Comparison of ENCODE assay signal across 8 cellular contexts in genomic region chr2:151828143-151828889, GRCh38. TPM values are rescaled to one million over a fixed set of nuclear protein-coding genes. Genes with fewer than 3 reads are reported as not detected.
DNase-seq lines count a peak whose midpoint lies in the region; ATAC-seq and TF ChIP-seq lines count a peak whose summit lies in the region.

Gene ARL5A (minus strand): TSS chr2:151828421. CDS start chr2:151828176, 245 bp downstream.

- H3K27ac ChIP-seq in WERI-Rb-1: peak within 1 kb of the TSS; percentile 97
- H3K27ac ChIP-seq in mammary epithelial cell (ENCODE audit: insufficient read depth, low read depth, low read length): peak within 1 kb of the TSS; percentile 70
- peak within 1 kb of the TSS; percentile 74 for H3K27ac ChIP-seq in smooth muscle cell (ENCODE audit: low read depth)

- H3K9ac ChIP-seq in mammary epithelial cell (ENCODE audit: insufficient read depth, low read length) (peak within 1 kb of the TSS; percentile 87), smooth muscle cell (ENCODE audit: low read depth) (peak within 1 kb of the TSS; percentile 94)

- H3K36me3 ChIP-seq in WERI-Rb-1: peaks cover 7% of the 10 kb centered on the region
- H3K36me3 ChIP-seq in mammary epithelial cell (ENCODE audit: insufficient read depth, low read length): no peaks in the 10 kb centered on the region
- H3K36me3 ChIP-seq in smooth muscle cell (ENCODE audit: low read depth): no peaks in the 10 kb centered on the region

- dilution Hi-C loops in mammary epithelial cell (cut with HindIII; ENCODE audit: low sequenced_read_pairs): no loop called here

- no peaks in the 10 kb centered on the region for H3F3A ChIP-seq in smooth muscle cell (ENCODE audit: low read depth)

- H3K79me2 ChIP-seq in mammary epithelial cell (ENCODE audit: insufficient read depth, low read length) (peaks cover 50% of the 10 kb centered on the region), smooth muscle cell (ENCODE audit: low read depth) (peaks cover 50% of the 10 kb centered on the region)

- CTCF ChIA-PET in mammary epithelial cell (lab: Charles Lee; ENCODE audit: low non-redundant PET): interaction anchor here (0.7 kb wide), 1 partner anchor 223 kb away, joined by 3 read pairs; no protein-coding TSS in a partner anchor

- DNase-seq in ACHN (peak; percentile 96), NCI-H2227 (lab: John Stamatoyannopoulos, UW; ENCODE audit: unreplicated experiment) (peak; percentile 98), WERI-Rb-1 (peak; percentile 94), mammary epithelial cell (peak; percentile 93), iPS-NIHi7 (ENCODE audit: extremely low spot score) (peak; percentile 97), smooth muscle cell (lab: John Stamatoyannopoulos, UW; ENCODE audit: unreplicated experiment) (peak; percentile 79)

- peak within 1 kb of the TSS; percentile 91 for H3K4me2 ChIP-seq in mammary epithelial cell (ENCODE audit: insufficient read depth, low read depth, low read length)
- H3K4me2 ChIP-seq in smooth muscle cell: peak within 1 kb of the TSS; percentile 92

- TF ChIP-seq CTCF in WERI-Rb-1 (IDR thresholded peaks at IDR 0.05; ENCODE audit: low read depth, low read length) (no peak), mammary epithelial cell (conservative IDR thresholded peaks at IDR 0.05 in 1 of 2, IDR thresholded peaks at IDR 0.05 in 1 of 2; ENCODE audit: extremely low read depth in 1 of 2, insufficient read depth in 1 of 2, low read depth in 1 of 2, low read length in 2 of 2) (no peak), smooth muscle cell (IDR thresholded peaks at IDR 0.05; ENCODE audit: borderline replicate concordance, insufficient read depth, poor library complexity, severe bottlenecking) (no peak)

- peak within 1 kb of the TSS; percentile 70 for H3K4me3 ChIP-seq in WERI-Rb-1 (ENCODE audit: low read depth, low read length)
- peak within 1 kb of the TSS; percentile 78 to 88 (median 85) for H3K4me3 ChIP-seq in mammary epithelial cell (replicated peaks in 1 of 3; ENCODE audit: insufficient read depth in 1 of 3, low read depth in 2 of 3, low read length in 3 of 3)
- H3K4me3 ChIP-seq in smooth muscle cell: peak within 1 kb of the TSS; percentile 81

- intact Hi-C loops in mammary epithelial cell (cut with micrococcal nuclease): loop anchor here (5.0 to 10.0 kb wide), 3 partner anchors 64 to 176 kb away; no protein-coding TSS in a partner anchor

- H2AFZ ChIP-seq in mammary epithelial cell (ENCODE audit: low read depth, low read length) (peak within 1 kb of the TSS; percentile 89), smooth muscle cell (ENCODE audit: low read depth) (peak within 1 kb of the TSS; percentile 94)

- H3K9me3 ChIP-seq in WERI-Rb-1 (ENCODE audit: severe bottlenecking) (no peaks in the 10 kb centered on the region), mammary epithelial cell (replicated peaks; ENCODE audit: insufficient read depth, low read length) (no peaks in the 10 kb centered on the region), smooth muscle cell (replicated peaks; ENCODE audit: low read depth) (no peaks in the 10 kb centered on the region)

- WGBS in mammary epithelial cell (ENCODE audit: low coverage, missing lambda C conversion rate): under 1% methylated on average over 14 of the region's 64 CpGs
- WGBS in smooth muscle cell (ENCODE audit: low lambda C conversion rate): 1% methylated on average over 52 of the region's 64 CpGs

- H4K20me1 ChIP-seq in mammary epithelial cell (ENCODE audit: insufficient read depth, low read length) (peaks cover 5% of the 10 kb centered on the region), smooth muscle cell (ENCODE audit: low read depth) (peaks cover 40% of the 10 kb centered on the region)

- BruUV-seq in mammary epithelial cell (replicated peaks; lab: Mats Ljungman, UMichigan): no TSS peak

- in situ Hi-C loops in ACHN (cut with HindIII; ENCODE audit: low pct_ligation_motif_present, low pct_unique_long_range_greater_than_20kb, low sequenced_read_pairs): no loop called here
- in situ Hi-C loops in mammary epithelial cell (cut with MboI; ENCODE audit: low sequenced_read_pairs in 2 of 2): no loop called here

- H3K4me1 ChIP-seq in mammary epithelial cell (ENCODE audit: insufficient read depth, low read length) (peaks cover 12% of the 10 kb centered on the region), smooth muscle cell (ENCODE audit: low read depth) (peaks cover 22% of the 10 kb centered on the region)

- no peaks in the 10 kb centered on the region for H3K27me3 ChIP-seq in WERI-Rb-1 (ENCODE audit: insufficient read depth, low read depth, severe bottlenecking)
- no peaks in the 10 kb centered on the region for H3K27me3 ChIP-seq in mammary epithelial cell (ENCODE audit: insufficient read depth, low read length)
- H3K27me3 ChIP-seq in smooth muscle cell (ENCODE audit: low read depth): no peaks in the 10 kb centered on the region

- ATAC-seq in GM18873 (IDR thresholded peaks at IDR 0.05; ENCODE audit: low FRiP score, unreplicated experiment): peak; percentile 96
- ATAC-seq in HG03139 (IDR thresholded peaks at IDR 0.05; ENCODE audit: unreplicated experiment): peak; percentile 94

RNA-seq across cellular contexts. Expression of gene ARL5A, which starts in this region (rescaled TPM):
- total RNA-seq in mammary epithelial cell (10 to 100 TPM; 38.0 to 49.8 TPM), smooth muscle cell (81.2 and 101 TPM in 2 replicates)
- polyA plus RNA-seq in mammary epithelial cell (19.7 TPM), smooth muscle cell (21.1 and 24.2 TPM in 2 replicates)
- 23.8 TPM for polyA minus RNA-seq in mammary epithelial cell

Comparison
In these comparisons a context has a peak if more than half of its experiments do, and no peak if none do; other contexts are left out.
1. Peak in every context shown above with its lines: DNase-seq, ATAC-seq, H3K4me3 ChIP-seq and H3K27ac ChIP-seq.